Comparison of ENCODE assay signal across 10 cellular contexts in the genomic region with DNA sequence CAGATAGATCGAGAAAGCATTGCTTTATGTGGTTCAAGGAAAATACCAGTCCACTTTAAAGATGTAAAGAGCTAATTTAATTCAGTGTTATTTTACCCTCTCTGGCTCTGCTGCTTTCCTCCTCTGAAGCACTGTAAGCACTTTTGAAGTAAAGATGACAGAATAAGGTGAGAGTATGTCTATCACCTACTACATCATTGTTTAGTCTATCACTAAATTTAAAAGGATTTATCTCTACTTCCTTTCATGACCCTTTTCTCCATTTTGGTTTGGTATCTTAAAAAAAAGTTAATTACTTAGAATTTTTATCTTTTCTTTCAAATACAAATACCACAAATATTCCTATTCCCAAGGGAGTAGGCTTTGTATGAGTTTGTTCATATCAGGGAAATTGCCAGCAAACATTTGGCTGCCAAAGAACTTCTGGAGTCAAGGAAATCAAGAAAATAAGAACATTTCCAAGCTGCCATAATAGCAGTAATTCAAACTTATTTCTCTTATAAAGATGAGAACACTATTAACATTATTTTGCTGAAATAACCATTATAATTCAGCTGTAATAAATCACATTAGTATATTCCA.
A peak's percentile ranks its signal among the peaks of the same experiment; 100 is the strongest.
DNase-seq lines count a peak whose midpoint lies in the region; ATAC-seq and TF ChIP-seq lines count a peak whose summit lies in the region.
"Had no signal": no experiment of that assay in that cellular context is flagged by ENCODE, and none has a peak within 500 bp of the region (broad histone marks: within the 10 kb centered on the region; RNA-seq: fewer than 3 reads in every experiment).

No MANE protein-coding gene starts in this region.

- H3K9me3 ChIP-seq in HEK293 (ENCODE audit: control insufficient read depth, insufficient read depth, low read depth, low read length) = no peaks in the 10 kb centered on the region
- no peaks in the 10 kb centered on the region for H3K9me3 ChIP-seq in naive thymus-derived CD4-positive, alpha-beta T cell (ENCODE audit: control insufficient read depth in 2 of 3, low read length in 3 of 3)

- TF ChIP-seq CTCF in 22Rv1 (IDR thresholded peaks at IDR 0.05) = no peak
- no peak for TF ChIP-seq CTCF in HEK293 (tag by site-specific recombination; IDR thresholded peaks at IDR 0.05)
- TF ChIP-seq CTCF in chondrocyte (IDR thresholded peaks at IDR 0.05) = no peak

- no peaks in the 10 kb centered on the region for H3K27me3 Mint-ChIP-seq in chondrocyte (ENCODE audit: low read depth)
- H3K27me3 Mint-ChIP-seq in naive thymus-derived CD4-positive, alpha-beta T cell = no peaks in the 10 kb centered on the region
- H3K27me3 Mint-ChIP-seq: activated naive CD8-positive, alpha-beta T cell; CD8-positive, alpha-beta memory T cell had no signal

- POLR2A ChIA-PET in HEK293 (lab: Yijun Ruan, JAX) = interaction anchor here (0.6 kb wide), 1 partner anchor 57 kb away, joined by 3 read pairs; no protein-coding TSS in a partner anchor
- POLR2A ChIA-PET in naive thymus-derived CD4-positive, alpha-beta T cell (lab: Charles Lee) = no interaction called here

- CTCF ChIA-PET in HEK293 (lab: Yijun Ruan, JAX) = no interaction called here
- CTCF ChIA-PET in naive thymus-derived CD4-positive, alpha-beta T cell (lab: Charles Lee) = no interaction called here

- no peak for ATAC-seq in naive thymus-derived CD4-positive, alpha-beta T cell
- ATAC-seq in GM21737 (IDR thresholded peaks at IDR 0.05; ENCODE audit: unreplicated experiment) = no peak

- H3K27ac Mint-ChIP-seq in chondrocyte (ENCODE audit: unreplicated experiment) = peak overlapping the region; percentile 78
- H3K27ac Mint-ChIP-seq in naive thymus-derived CD4-positive, alpha-beta T cell = peak overlapping the region in 8 of 9 donors; percentile 16 to 81 (median 43)
- H3K27ac Mint-ChIP-seq: activated naive CD8-positive, alpha-beta T cell had no signal

- peaks cover 10% of the 10 kb centered on the region for H3K36me3 Mint-ChIP-seq in chondrocyte (ENCODE audit: low read depth)
- peaks cover 4 to 37% (median 15%) of the 10 kb centered on the region in 5 donors for H3K36me3 Mint-ChIP-seq in naive thymus-derived CD4-positive, alpha-beta T cell

- H3K4me1 ChIP-seq in HEK293 (ENCODE audit: control insufficient read depth, insufficient read depth, low read length) = peaks cover 12% of the 10 kb centered on the region
- no peaks in the 10 kb centered on the region for H3K4me1 ChIP-seq in naive thymus-derived CD4-positive, alpha-beta T cell (ENCODE audit: control insufficient read depth in 2 of 2, insufficient read depth in 2 of 2, low read length in 2 of 2)

- H3K27ac ChIP-seq in 22Rv1 (peak overlapping the region; percentile 70), HEK293 (ENCODE audit: extremely low read depth, low read depth, low read length) (0 out of 2 replicates have a peak overlapping the region, but pooled peaks have one; percentile 19)
- H3K27ac ChIP-seq in naive thymus-derived CD4-positive, alpha-beta T cell (ENCODE audit: low read depth, low read length) = no peak overlapping the region

- H3K9me3 Mint-ChIP-seq in chondrocyte (ENCODE audit: low read depth) = no peaks in the 10 kb centered on the region
- no peaks in the 10 kb centered on the region for H3K9me3 Mint-ChIP-seq in naive thymus-derived CD4-positive, alpha-beta T cell
- H3K9me3 Mint-ChIP-seq: CD8-positive, alpha-beta memory T cell had no signal

- peak overlapping the region; percentile 40 for H3K4me3 Mint-ChIP-seq in chondrocyte (ENCODE audit: unreplicated experiment)
- H3K4me3 Mint-ChIP-seq in naive thymus-derived CD4-positive, alpha-beta T cell = peak overlapping the region in 8 of 10 donors; percentile 32 to 68 (median 52)
- H3K4me3 Mint-ChIP-seq: activated naive CD8-positive, alpha-beta T cell; CD8-positive, alpha-beta memory T cell had no signal

- peaks cover 46% of the 10 kb centered on the region for H3K4me1 Mint-ChIP-seq in chondrocyte (ENCODE audit: low read depth)
- peaks cover 0 to 18% (median 12%) of the 10 kb centered on the region in 7 donors for H3K4me1 Mint-ChIP-seq in naive thymus-derived CD4-positive, alpha-beta T cell

- H3K36me3 ChIP-seq in HEK293 (ENCODE audit: control insufficient read depth in 2 of 2, insufficient read depth in 1 of 2, low read length in 2 of 2) = no peaks in the 10 kb centered on the region
- H3K36me3 ChIP-seq in naive thymus-derived CD4-positive, alpha-beta T cell (ENCODE audit: control insufficient read depth in 2 of 3, insufficient read depth in 3 of 3, low read length in 3 of 3) = peaks cover 0 to 5% (median 0%) of the 10 kb centered on the region in 3 experiments

- DNase-seq in chondrocyte (ENCODE audit: low spot score) (no peak), NCI-H524 treated with DMSO at 0.1 percent for 48 hours (lab: John Stamatoyannopoulos, UW) (no peak), globus pallidus (ENCODE audit: low spot score) (no peak), Kasumi-1 (lab: John Stamatoyannopoulos, UW) (no peak)
- DNase-seq in naive thymus-derived CD4-positive, alpha-beta T cell = no peak
- DNase-seq: CD8-positive, alpha-beta memory T cell had no signal

- no peaks in the 10 kb centered on the region for H3K27me3 ChIP-seq in naive thymus-derived CD4-positive, alpha-beta T cell (ENCODE audit: control insufficient read depth in 2 of 2, insufficient read depth in 2 of 2, low read length in 2 of 2)

- H3K4me3 ChIP-seq in HEK293 (ENCODE audit: low read depth, low read length) = no peak overlapping the region
- H3K4me3 ChIP-seq in naive thymus-derived CD4-positive, alpha-beta T cell (ENCODE audit: low read length) = no peak overlapping the region

- intact Hi-C loops in naive thymus-derived CD4-positive, alpha-beta T cell (cut with micrococcal nuclease) = loop anchor here in 1 of 2 donors (2.0 kb wide), 1 partner anchor 17 kb away; no protein-coding TSS in a partner anchor

TF ChIP-seq in HEK293, 187 proteins besides CTCF, POLR2A, EP300 and RAD21:
- TF ChIP-seq, protein P1, sequence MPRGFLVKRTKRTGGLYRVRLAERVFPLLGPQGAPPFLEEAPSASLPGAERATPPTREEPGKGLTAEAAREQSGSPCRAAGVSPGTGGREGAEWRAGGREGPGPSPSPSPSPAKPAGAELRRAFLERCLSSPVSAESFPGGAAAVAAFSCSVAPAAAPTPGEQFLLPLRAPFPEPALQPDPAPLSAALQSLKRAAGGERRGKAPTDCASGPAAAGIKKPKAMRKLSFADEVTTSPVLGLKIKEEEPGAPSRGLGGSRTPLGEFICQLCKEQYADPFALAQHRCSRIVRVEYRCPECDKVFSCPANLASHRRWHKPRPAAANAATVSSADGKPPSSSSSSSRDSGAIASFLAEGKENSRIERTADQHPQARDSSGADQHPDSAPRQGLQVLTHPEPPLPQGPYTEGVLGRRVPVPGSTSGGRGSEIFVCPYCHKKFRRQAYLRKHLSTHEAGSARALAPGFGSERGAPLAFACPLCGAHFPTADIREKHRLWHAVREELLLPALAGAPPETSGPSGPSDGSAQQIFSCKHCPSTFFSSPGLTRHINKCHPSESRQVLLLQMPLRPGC (tag by site-specific recombination; IDR thresholded peaks at IDR 0.05) = no peak
- TF ChIP-seq, protein P2, sequence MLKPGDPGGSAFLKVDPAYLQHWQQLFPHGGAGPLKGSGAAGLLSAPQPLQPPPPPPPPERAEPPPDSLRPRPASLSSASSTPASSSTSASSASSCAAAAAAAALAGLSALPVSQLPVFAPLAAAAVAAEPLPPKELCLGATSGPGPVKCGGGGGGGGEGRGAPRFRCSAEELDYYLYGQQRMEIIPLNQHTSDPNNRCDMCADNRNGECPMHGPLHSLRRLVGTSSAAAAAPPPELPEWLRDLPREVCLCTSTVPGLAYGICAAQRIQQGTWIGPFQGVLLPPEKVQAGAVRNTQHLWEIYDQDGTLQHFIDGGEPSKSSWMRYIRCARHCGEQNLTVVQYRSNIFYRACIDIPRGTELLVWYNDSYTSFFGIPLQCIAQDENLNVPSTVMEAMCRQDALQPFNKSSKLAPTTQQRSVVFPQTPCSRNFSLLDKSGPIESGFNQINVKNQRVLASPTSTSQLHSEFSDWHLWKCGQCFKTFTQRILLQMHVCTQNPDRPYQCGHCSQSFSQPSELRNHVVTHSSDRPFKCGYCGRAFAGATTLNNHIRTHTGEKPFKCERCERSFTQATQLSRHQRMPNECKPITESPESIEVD (tag by site-specific recombination; IDR thresholded peaks at IDR 0.05) = 0 out of 2 replicates have a peak, but pooled peaks have one; percentile 17
- TF ChIP-seq PRDM1 (tag by site-specific recombination; IDR thresholded peaks at IDR 0.05) (no peak), ZNF560 (tag by site-specific recombination; IDR thresholded peaks at IDR 0.05; ENCODE audit: borderline replicate concordance) (no peak)
